In genomic region chr9:16100596-16101091, GRCh38 we compare ENCODE assay signal across 11 cellular contexts.
DNase-seq lines count a peak whose midpoint lies in the region; ATAC-seq and TF ChIP-seq lines count a peak whose summit lies in the region.
"Had no signal": no experiment of that assay in that cellular context is flagged by ENCODE, and none has a peak within 500 bp of the region (broad histone marks: within the 10 kb centered on the region; RNA-seq: fewer than 3 reads in every experiment).

No MANE protein-coding gene starts in this region.

- H3K27me3 ChIP-seq in lung (ENCODE audit: control insufficient read depth, insufficient read depth), result no peaks in the 10 kb centered on the region

- H3K4me3 ChIP-seq in fibroblast of the aortic adventitia (ENCODE audit: low read depth, low read length), result no peak overlapping the region
- no peak overlapping the region for H3K4me3 ChIP-seq in lung

- H3K36me3 ChIP-seq in lung (ENCODE audit: control insufficient read depth in 2 of 2, insufficient read depth in 2 of 2, low read length in 2 of 2), result no peaks in the 10 kb centered on the region

- DNase-seq in SKM-1 (lab: John Stamatoyannopoulos, UW; ENCODE audit: unreplicated experiment) (peak; percentile 80), fibroblast of the aortic adventitia (ENCODE audit: low read depth) (peak; percentile 59), lung (ENCODE audit: low spot score) (peak; percentile 36), stromal cell of bone marrow (ENCODE audit: low read depth) (peak; percentile 55), HEK293T (ENCODE audit: extremely low spot score) (no peak), immature natural killer cell (no peak)
- DNase-seq in stimulated activated CD4-positive, alpha-beta T cell treated with anti-CD3 and anti-CD28 coated beads, Interleukin-12 subunit alpha, Interleukin-12 subunit beta, amount 100 ng/mL, for 4 hours, result no peak
- DNase-seq: CD4-positive, alpha-beta memory T cell; Karpas-422; NCI-H510A treated with DMSO at 0.1 percent for 48 hours had no signal

- ATAC-seq in lung (ENCODE audit: insufficient read depth, low FRiP score), result peak; percentile 56
- no peak for ATAC-seq in HG03108 (IDR thresholded peaks at IDR 0.05; ENCODE audit: unreplicated experiment)

- no peak overlapping the region for H3K27ac Mint-ChIP-seq in immature natural killer cell
- H3K27ac Mint-ChIP-seq: CD4-positive, alpha-beta memory T cell had no signal

- POLR2A ChIA-PET in HEK293T (lab: Yijun Ruan, JAX), result no interaction called here

- no peaks in the 10 kb centered on the region for H3K36me3 Mint-ChIP-seq in immature natural killer cell
- H3K36me3 Mint-ChIP-seq: CD4-positive, alpha-beta memory T cell had no signal

- peaks cover 0 to 1% of the 10 kb centered on the region in 2 donors for H3K4me1 ChIP-seq in lung (ENCODE audit: control insufficient read depth in 2 of 2, insufficient read depth in 2 of 2, low read length in 2 of 2)

- H3K9me3 ChIP-seq in lung (ENCODE audit: control insufficient read depth in 2 of 2, insufficient read depth in 1 of 2, low read length in 1 of 2), result peaks cover 0 to 3% of the 10 kb centered on the region in 2 donors

- no peak overlapping the region for H3K4me3 Mint-ChIP-seq in immature natural killer cell
- H3K4me3 Mint-ChIP-seq: CD4-positive, alpha-beta memory T cell had no signal

- TF ChIP-seq CTCF in fibroblast of the aortic adventitia (IDR thresholded peaks at IDR 0.05; ENCODE audit: insufficient read depth, low read length) (no peak), lung (IDR thresholded peaks at IDR 0.05; ENCODE audit: control extremely low read depth, extremely low read depth) (no peak)

- no peak overlapping the region for H3K27ac ChIP-seq in lung (ENCODE audit: low read depth in 1 of 2, low read length in 1 of 2)

- CTCF ChIA-PET in HEK293T (lab: Yijun Ruan, JAX), result no interaction called here

- WGBS in lung, 2 donors, result 60 to 81% methylated on average over 8 of the region's 8 CpGs

- peaks cover 0 to 2% (median 0%) of the 10 kb centered on the region in 6 donors for H3K9me3 Mint-ChIP-seq in immature natural killer cell

- no peaks in the 10 kb centered on the region for H3K4me1 Mint-ChIP-seq in immature natural killer cell
- H3K4me1 Mint-ChIP-seq: CD4-positive, alpha-beta memory T cell had no signal

- H3K27me3 Mint-ChIP-seq in immature natural killer cell (ENCODE audit: low read depth in 3 of 3), result peaks cover 3 to 4% (median 4%) of the 10 kb centered on the region in 3 donors

TF ChIP-seq in HEK293T, 16 proteins besides CTCF, POLR2A, EP300 and RAD21:
- TF ChIP-seq PKNOX1 (IDR thresholded peaks at IDR 0.05) (no peak), ARNT (IDR thresholded peaks at IDR 0.05) (no peak), SUZ12 (IDR thresholded peaks at IDR 0.05) (no peak), LEF1 (IDR thresholded peaks at IDR 0.05; ENCODE audit: borderline replicate concordance) (no peak), SP1 (IDR thresholded peaks at IDR 0.05) (no peak), BHLHE40 (IDR thresholded peaks at IDR 0.05; ENCODE audit: borderline replicate concordance) (no peak), NFRKB (IDR thresholded peaks at IDR 0.05) (no peak), L3MBTL2 (conservative IDR thresholded peaks at IDR 0.05) (no peak), CTBP1 (IDR thresholded peaks at IDR 0.05; ENCODE audit: borderline replicate concordance) (no peak), ELF4 (IDR thresholded peaks at IDR 0.05) (no peak), ZNF384 (IDR thresholded peaks at IDR 0.05) (no peak), FOXA1 (IDR thresholded peaks at IDR 0.05) (no peak), TARDBP (IDR thresholded peaks at IDR 0.05) (no peak), FOXK2 (IDR thresholded peaks at IDR 0.05) (no peak), FOXM1 (IDR thresholded peaks at IDR 0.05; ENCODE audit: borderline replicate concordance) (no peak), HDGF (IDR thresholded peaks at IDR 0.05; ENCODE audit: borderline replicate concordance) (no peak)

Comparison
In these comparisons a context has a peak if more than half of its experiments do, and no peak if none do; other contexts are left out.
1. DNase-seq: peak in SKM-1 (single experiment), fibroblast of the aortic adventitia (single experiment), lung (single experiment) and stromal cell of bone marrow (single experiment); none in HEK293T (single experiment), immature natural killer cell (0 of 3) and stimulated activated CD4-positive, alpha-beta T cell treated with anti-CD3 and anti-CD28 coated beads, Interleukin-12 subunit alpha, Interleukin-12 subunit beta, amount 100 ng/mL, for 4 hours (single experiment).